Comparison of ENCODE assay signal across 8 cellular contexts in genomic region chr2:201157694-201158093, GRCh38. TPM values are rescaled to one million over a fixed set of nuclear protein-coding genes. Genes with fewer than 3 reads are reported as not detected.
DNase-seq lines count a peak whose midpoint lies in the region; ATAC-seq and TF ChIP-seq lines count a peak whose summit lies in the region.

No MANE protein-coding gene starts in this region.

- H3K79me2 ChIP-seq in PC-3 (ENCODE audit: low read length), result peaks cover 7% of the 10 kb centered on the region

- POLR2A ChIA-PET in PC-3 (lab: Charles Lee; ENCODE audit: unreplicated experiment), result no interaction called here

- CTCF ChIA-PET in PC-3 (lab: Charles Lee), result interaction anchor here (0.6 to 1.7 kb wide), 9 partner anchors 8 to 810 kb away, joined by 3 to 27 read pairs (median 4); no protein-coding TSS in a partner anchor

- peak overlapping the region; percentile 58; the same call in 1 of the 2 replicates for H2AFZ ChIP-seq in PC-3 (ENCODE audit: low read length)

- H3K27ac ChIP-seq in PC-3 (ENCODE audit: low read length), result peak overlapping the region; percentile 86

- peaks cover 9% of the 10 kb centered on the region for H3K4me1 ChIP-seq in PC-3 (ENCODE audit: insufficient read depth, low read length)
- H3K4me1 ChIP-seq in skeletal muscle satellite cell (ENCODE audit: control insufficient read depth, insufficient read depth, low read length), result peaks cover 12% of the 10 kb centered on the region

- H3K4me3 ChIP-seq in PC-3 (ENCODE audit: low read length) (no peak overlapping the region), skeletal muscle satellite cell (ENCODE audit: low read length) (no peak overlapping the region)

- H3K27me3 ChIP-seq in PC-3 (ENCODE audit: low read length), result no peaks in the 10 kb centered on the region
- no peaks in the 10 kb centered on the region for H3K27me3 ChIP-seq in skeletal muscle satellite cell (ENCODE audit: control insufficient read depth, insufficient read depth, low read length)

- H3K4me2 ChIP-seq in PC-3 (ENCODE audit: low read length) (peak overlapping the region; percentile 43), skeletal muscle satellite cell (ENCODE audit: low read length) (no peak overlapping the region)

- intact Hi-C loops in PC-3 (cut with micrococcal nuclease), result loop anchor here (1.0 to 10.0 kb wide), 5 partner anchors 8 to 250 kb away; partner anchors contain the start of genes HYCC2 and ORC2

- no TSS peak for BruUV-seq in PC-3 (replicated peaks; lab: Mats Ljungman, UMichigan)

- ATAC-seq in HG02588 (IDR thresholded peaks at IDR 0.05; ENCODE audit: unreplicated experiment), result peak; percentile 27
- peak; percentile 89 for ATAC-seq in PC-3
- peak; percentile 96 for ATAC-seq in esophagus mucosa
- ATAC-seq in GM21381 (IDR thresholded peaks at IDR 0.05; ENCODE audit: unreplicated experiment), result no peak
- ATAC-seq in GM18870 (IDR thresholded peaks at IDR 0.05; ENCODE audit: unreplicated experiment), result no peak

- peaks cover 8% of the 10 kb centered on the region; the same call in 1 of the 2 replicates for H3K36me3 ChIP-seq in PC-3 (ENCODE audit: low read depth, low read length)
- H3K36me3 ChIP-seq in skeletal muscle satellite cell (ENCODE audit: insufficient read depth, low read length), result peaks cover 72% of the 10 kb centered on the region

- no peaks in the 10 kb centered on the region for H4K20me1 ChIP-seq in PC-3 (ENCODE audit: low read length)

- no peak for TF ChIP-seq CTCF in PC-3 (conservative IDR thresholded peaks at IDR 0.05; ENCODE audit: low read depth, low read length)

- H3K9me3 ChIP-seq in PC-3 (ENCODE audit: low read length) (no peaks in the 10 kb centered on the region), skeletal muscle satellite cell (replicated peaks; ENCODE audit: low read length) (no peaks in the 10 kb centered on the region)

- H3K9me2 ChIP-seq in PC-3 (replicated peaks; ENCODE audit: low read length), result no peaks in the 10 kb centered on the region

- DNase-seq in ELR (ENCODE audit: low read depth) (peak; percentile 42), PC-3 (peak; percentile 65), DMS 273 (lab: John Stamatoyannopoulos, UW; ENCODE audit: unreplicated experiment) (no peak)

- H3K9ac ChIP-seq in PC-3 (ENCODE audit: low read length) (peak overlapping the region; percentile 64), skeletal muscle satellite cell (ENCODE audit: low read depth, low read length) (peak overlapping the region; percentile 59)

- H3F3A ChIP-seq in PC-3 (ENCODE audit: low read length, unreplicated experiment), result no peaks in the 10 kb centered on the region

RNA-seq across cellular contexts. Expression of gene CASP10, which starts 25.2 kb away (rescaled TPM):
- total RNA-seq in PC-3 (2014; rRNA removed) (1.3 and 4.2 TPM in 2 replicates), esophagus mucosa (11.2 TPM)
- total RNA-seq in skeletal muscle satellite cell (2012; rRNA removed), result 1.5 and 2.5 TPM in 2 replicates

RNA-seq across cellular contexts. Expression of gene CFLAR, which starts 41.7 kb away (rescaled TPM):
- 32.1 and 33.5 TPM in 2 replicates for total RNA-seq in PC-3 (2014; rRNA removed)
- total RNA-seq in esophagus mucosa, result 79.0 TPM
- total RNA-seq in skeletal muscle satellite cell (2012; rRNA removed), result 72.1 and 75.3 TPM in 2 replicates

Comparison
In these comparisons a context has a peak if more than half of its experiments do, and no peak if none do; other contexts are left out.
1. ATAC-seq: peak in HG02588 (single experiment), PC-3 (single experiment) and esophagus mucosa (single experiment); none in GM21381 (single experiment) and GM18870 (single experiment).